8 cellular contexts compared by ENCODE assay signal in the genomic region with DNA sequence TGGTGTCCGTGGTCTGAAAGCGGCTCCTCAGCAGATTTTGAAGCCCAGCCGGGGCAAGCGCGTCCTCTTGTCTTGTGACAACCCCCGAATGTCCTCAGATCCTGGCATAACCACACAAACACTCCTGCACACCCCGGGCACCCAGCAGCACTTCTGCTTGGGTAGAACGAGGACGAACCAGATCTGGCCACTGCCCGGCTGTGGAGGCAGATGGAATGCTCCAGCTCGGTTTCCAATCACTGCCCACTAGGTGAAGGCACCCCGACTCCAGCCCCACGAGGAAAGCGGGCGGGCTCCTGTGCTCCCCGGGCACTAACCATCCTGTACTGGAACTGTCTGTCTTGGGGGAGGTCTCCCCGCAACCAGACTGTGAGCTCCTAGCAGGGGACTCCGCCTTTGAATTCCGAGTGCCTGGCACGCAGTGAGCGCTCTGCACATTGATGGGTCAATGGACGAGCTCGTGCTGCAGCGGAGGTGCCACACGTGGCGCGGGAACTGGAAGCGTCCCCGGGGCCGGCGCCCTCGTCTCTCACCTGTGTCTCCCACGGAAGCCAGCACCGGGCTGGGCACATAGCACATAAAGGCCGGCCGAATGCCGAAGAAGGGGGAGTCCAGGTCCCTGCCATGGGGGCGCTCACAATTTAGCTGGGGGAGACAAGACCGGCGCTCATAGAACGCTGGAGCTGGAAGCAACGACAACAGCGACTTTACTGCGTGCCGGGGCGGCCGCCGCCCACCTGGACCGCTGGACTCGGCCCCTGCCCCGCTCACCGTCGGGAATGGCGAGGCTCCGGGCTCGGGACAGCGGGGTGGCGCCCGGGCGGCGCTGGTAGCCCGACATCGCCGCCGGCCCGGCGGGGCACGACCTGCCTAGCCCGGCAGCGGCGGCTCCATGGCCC. TPM values are rescaled to one million over a fixed set of nuclear protein-coding genes. Genes with fewer than 3 reads are reported as not detected.
DNase-seq lines count a peak whose midpoint lies in the region; ATAC-seq and TF ChIP-seq lines count a peak whose summit lies in the region.

No MANE protein-coding gene starts in this region.

- no peak for TF ChIP-seq CTCF in glutamatergic neuron (IDR thresholded peaks at IDR 0.05; ENCODE audit: partially characterized antibody, unreplicated experiment)

- no peaks in the 10 kb centered on the region for H3K27me3 ChIP-seq in trophoblast cell (ENCODE audit: insufficient read depth, low read length)

- H2BK12ac ChIP-seq in trophoblast cell (ENCODE audit: low read length): peak overlapping the region; percentile 61

- H3K4me3 Mint-ChIP-seq in glutamatergic neuron (ENCODE audit: unreplicated experiment): peak overlapping the region; percentile 91

- peak overlapping the region; percentile 68 for H2BK120ac ChIP-seq in trophoblast cell (ENCODE audit: insufficient read depth, low read length, poor library complexity)

- H4K91ac ChIP-seq in trophoblast cell (ENCODE audit: low read depth, low read length): peak overlapping the region; percentile 95

- H3K4me3 ChIP-seq in trophoblast cell (ENCODE audit: low read depth, low read length): peak overlapping the region; percentile 87

- peaks cover 11% of the 10 kb centered on the region for H3K79me1 ChIP-seq in trophoblast cell (ENCODE audit: low read length)

- H3K14ac ChIP-seq in trophoblast cell (ENCODE audit: low read length): peak overlapping the region; percentile 97

- H4K8ac ChIP-seq in trophoblast cell (ENCODE audit: low read depth, low read length): peak overlapping the region; percentile 92

- H3K9ac ChIP-seq in trophoblast cell (ENCODE audit: low read length): peak overlapping the region; percentile 77

- H3K79me2 ChIP-seq in trophoblast cell (ENCODE audit: control insufficient read depth, insufficient read depth, low read length, poor library complexity): peaks cover 18% of the 10 kb centered on the region

- peaks cover 13% of the 10 kb centered on the region for H3K4me1 Mint-ChIP-seq in glutamatergic neuron (ENCODE audit: low read depth, unreplicated experiment)

- H3K18ac ChIP-seq in trophoblast cell (ENCODE audit: low read length): peak overlapping the region; percentile 96

- DNase-seq in SIG-M5 treated with dmso at 0.1 percent for 504 hours (lab: John Stamatoyannopoulos, UW; ENCODE audit: unreplicated experiment) (peak; percentile 11), SIG-M5 (lab: John Stamatoyannopoulos, UW) (no peak), NCI-H69 (lab: John Stamatoyannopoulos, UW) (peak; percentile 58), glutamatergic neuron (no peak), trophoblast cell (peak in 1 of 2 donors; percentile 31), NCI-H2081 treated with DMSO at 0.1 percent for 48 hours (lab: John Stamatoyannopoulos, UW) (no peak)
- DNase-seq in activated naive CD4-positive, alpha-beta T cell treated with Interleukin-2 at 50 U/mL for 16 hours: peak; percentile 53

- peaks cover 44 to 48% of the 10 kb centered on the region in 2 experiments for H3K36me3 ChIP-seq in trophoblast cell (ENCODE audit: control insufficient read depth in 1 of 2, insufficient read depth in 2 of 2, low read length in 2 of 2)

- H3K9me3 Mint-ChIP-seq in glutamatergic neuron (ENCODE audit: unreplicated experiment): peaks cover 4% of the 10 kb centered on the region

- peak overlapping the region; percentile 84 for H2AK5ac ChIP-seq in trophoblast cell (ENCODE audit: low read length)

- peak overlapping the region; percentile 70 for H3K27ac Mint-ChIP-seq in glutamatergic neuron (ENCODE audit: unreplicated experiment)

- no CpG with 5 or more reads among the region's 71 CpGs for WGBS in trophoblast cell (ENCODE audit: extremely low coverage, insufficient coverage, insufficient read length)

- H3K27me3 Mint-ChIP-seq in glutamatergic neuron (ENCODE audit: unreplicated experiment): peaks cover 5% of the 10 kb centered on the region

- no peaks in the 10 kb centered on the region for H3K9me3 ChIP-seq in trophoblast cell (ENCODE audit: insufficient read depth, low read depth, low read length)

- peak; percentile 36 for ATAC-seq in HG02759 (IDR thresholded peaks at IDR 0.05; ENCODE audit: unreplicated experiment)

- H2AFZ ChIP-seq in trophoblast cell (ENCODE audit: insufficient read depth, low read length, poor library complexity): peak overlapping the region; percentile 81

- no peak overlapping the region for H3K23ac ChIP-seq in trophoblast cell (ENCODE audit: low read length)

- H3K4me1 ChIP-seq in trophoblast cell (ENCODE audit: control insufficient read depth in 1 of 2, insufficient read depth in 2 of 2, low read length in 2 of 2): peaks cover 7 to 16% of the 10 kb centered on the region in 2 experiments

- H4K12ac ChIP-seq in trophoblast cell (ENCODE audit: low read depth, low read length): peak overlapping the region; percentile 82

- H3K4me2 ChIP-seq in trophoblast cell (ENCODE audit: low read length): peak overlapping the region; percentile 92

- peak overlapping the region; percentile 97 for H3K4ac ChIP-seq in trophoblast cell (ENCODE audit: low read depth, low read length)

- H3K27ac ChIP-seq in trophoblast cell (ENCODE audit: low read depth, low read length): no peak overlapping the region

- H3K36me3 Mint-ChIP-seq in glutamatergic neuron (ENCODE audit: unreplicated experiment): no peaks in the 10 kb centered on the region

- peak overlapping the region; percentile 57 for H2BK5ac ChIP-seq in trophoblast cell (ENCODE audit: low read depth, low read length, poor library complexity)

RNA-seq across cellular contexts. Expression of a gene that starts 0.6 kb away (rescaled TPM):
- 61.2 TPM for total RNA-seq in glutamatergic neuron (ENCODE audit: unreplicated experiment)
- 53.0 and 55.7 TPM in 2 replicates for polyA plus RNA-seq in trophoblast cell (2013)

RNA-seq across cellular contexts. Expression of a gene that starts 0.7 kb away (rescaled TPM):
- 69.0 TPM for total RNA-seq in glutamatergic neuron (ENCODE audit: unreplicated experiment)
- polyA plus RNA-seq in trophoblast cell (2013): 38.5 and 39.5 TPM in 2 replicates

RNA-seq across cellular contexts. Expression of a gene that starts 9.8 kb away (rescaled TPM):
- total RNA-seq in glutamatergic neuron (ENCODE audit: unreplicated experiment): 22.9 TPM
- polyA plus RNA-seq in trophoblast cell (2013): 6.8 and 7.2 TPM in 2 replicates

RNA-seq across cellular contexts. Expression of a gene that starts 29.8 kb away (rescaled TPM):
- total RNA-seq in glutamatergic neuron (ENCODE audit: unreplicated experiment): 35.2 TPM
- polyA plus RNA-seq in trophoblast cell (2013): 9.8 and 10.3 TPM in 2 replicates

RNA-seq across cellular contexts. Expression of a gene that starts 36.3 kb away (rescaled TPM):
- 4.1 TPM for total RNA-seq in glutamatergic neuron (ENCODE audit: unreplicated experiment)
- polyA plus RNA-seq in trophoblast cell (2013): 0.55 and 0.61 TPM in 2 replicates

Comparison
In these comparisons a context has a peak if more than half of its experiments do, and no peak if none do; other contexts are left out.
1. DNase-seq: peak in SIG-M5 treated with dmso at 0.1 percent for 504 hours (single experiment), NCI-H69 (single experiment) and activated naive CD4-positive, alpha-beta T cell treated with Interleukin-2 at 50 U/mL for 16 hours (single experiment); none in SIG-M5 (single experiment), glutamatergic neuron (single experiment) and NCI-H2081 treated with DMSO at 0.1 percent for 48 hours (single experiment).